17 cellular contexts compared by ENCODE assay signal in genomic region chr9:29793970-29794369, GRCh38.
"Had no signal": no experiment of that assay in that cellular context is flagged by ENCODE, and none has a peak within 500 bp of the region (broad histone marks: within the 10 kb centered on the region; RNA-seq: fewer than 3 reads in every experiment).

No MANE protein-coding gene starts in this region.

- H3K4me1 Mint-ChIP-seq: naive thymus-derived CD8-positive, alpha-beta T cell had no signal

- H3K9me3 ChIP-seq: esophagus muscularis mucosa, gastrocnemius medialis, suprapubic skin, thyroid gland, upper lobe of left lung, vagina had no signal

- H3K27me3 Mint-ChIP-seq: naive thymus-derived CD8-positive, alpha-beta T cell had no signal

- H3K36me3 Mint-ChIP-seq: naive thymus-derived CD8-positive, alpha-beta T cell had no signal

- H3K27ac ChIP-seq: esophagus muscularis mucosa, gastrocnemius medialis, skin epidermis, suprapubic skin, thyroid gland, upper lobe of left lung, vagina had no signal

- H3K4me3 ChIP-seq: esophagus muscularis mucosa, gastrocnemius medialis, skin epidermis, suprapubic skin, thyroid gland, upper lobe of left lung, vagina had no signal

- H3K36me3 ChIP-seq: esophagus muscularis mucosa, gastrocnemius medialis, suprapubic skin, thyroid gland, upper lobe of left lung, vagina had no signal

- H3K4me3 Mint-ChIP-seq: naive thymus-derived CD8-positive, alpha-beta T cell had no signal

- DNase-seq: effector memory CD4-positive, alpha-beta T cell; gastrocnemius medialis; islet precursor cell; mammary epithelial cell; naive thymus-derived CD8-positive, alpha-beta T cell; posterior cingulate gyrus; stimulated activated CD4-positive, alpha-beta T cell treated with anti-CD3 and anti-CD28 coated beads, Interleukin-2, amount 100 ng/mL, for 24 hours; stimulated activated naive CD8-positive, alpha-beta T cell treated with anti-CD3 and anti-CD28 coated beads, Interleukin-15, Interleukin-2, amounts not matched to agents 100 U/mL and 50 U/mL, for 24 hours; thyroid gland; upper lobe of left lung had no signal

- H3K27ac Mint-ChIP-seq: naive thymus-derived CD8-positive, alpha-beta T cell had no signal

- FAIRE-seq: endometrium had no signal

- H3K27me3 ChIP-seq: esophagus muscularis mucosa, gastrocnemius medialis, suprapubic skin, thyroid gland, upper lobe of left lung, vagina had no signal

- H3K4me1 ChIP-seq: esophagus muscularis mucosa, gastrocnemius medialis, suprapubic skin, thyroid gland, upper lobe of left lung, vagina had no signal

- ATAC-seq: gastrocnemius medialis; left lobe of liver; naive thymus-derived CD8-positive, alpha-beta T cell; sciatic nerve; stimulated activated naive CD8-positive, alpha-beta T cell treated with anti-CD3 and anti-CD28 coated beads, Interleukin-15, Interleukin-2, amounts not matched to agents 100 U/mL and 50 U/mL, for 24 hours had no signal
